Comparison of ENCODE assay signal across 1 cellular context in genomic region chr20:36614781-36615557, GRCh38.
TF ChIP-seq lines count a peak whose summit lies in the region.

No MANE protein-coding gene starts in this region.

TF ChIP-seq in H1, 55 proteins besides CTCF, POLR2A, EP300 and RAD21:
- TF ChIP-seq KDM5A (IDR thresholded peaks at IDR 0.05; ENCODE audit: low read length) (no peak), MAFK (IDR thresholded peaks at IDR 0.05; ENCODE audit: low read depth, low read length) (no peak), SIRT6 (IDR thresholded peaks at IDR 0.05; ENCODE audit: low read length) (no peak), KDM4A (IDR thresholded peaks at IDR 0.05; ENCODE audit: low read depth, low read length, severe bottlenecking) (no peak)
